16 cellular contexts compared by ENCODE assay signal in the genomic region with DNA sequence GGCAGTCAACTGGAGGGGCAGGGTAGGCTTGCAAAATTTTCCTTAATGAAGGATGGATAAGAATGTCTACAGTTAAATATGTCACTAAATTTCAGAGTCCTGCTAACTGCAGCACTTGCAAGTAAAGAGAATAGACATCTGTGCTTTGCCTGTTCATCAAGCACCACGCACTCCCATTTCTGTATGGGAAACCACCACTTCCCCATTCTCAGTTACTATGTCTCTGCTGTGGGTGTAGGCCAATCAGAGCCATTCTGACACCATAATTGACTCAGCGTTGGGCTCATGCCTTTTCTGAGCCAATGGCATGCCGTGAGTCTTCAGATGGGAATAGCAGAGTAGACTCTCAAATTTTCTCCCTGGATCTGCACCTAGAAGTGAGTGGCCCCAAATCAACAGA.
DNase-seq lines count a peak whose midpoint lies in the region; ATAC-seq, FAIRE-seq and TF ChIP-seq lines count a peak whose summit lies in the region.
"Had no signal": no experiment of that assay in that cellular context is flagged by ENCODE, and none has a peak within 500 bp of the region (broad histone marks: within the 10 kb centered on the region; RNA-seq: fewer than 3 reads in every experiment).

No MANE protein-coding gene starts in this region.

- peak; percentile 56 for FAIRE-seq in GM12892 (lab: Jason Lieb, UNC)
- FAIRE-seq: small intestine had no signal

- DNase-seq in GM12892 (ENCODE audit: insufficient read length) (no peak), omental fat pad (ENCODE audit: low spot score) (no peak)
- DNase-seq in stimulated activated CD4-positive, alpha-beta T cell treated with anti-CD3 and anti-CD28 coated beads, Interleukin-2, amount 100 ng/mL, for 24 hours: no peak
- DNase-seq: activated effector memory CD4-positive, alpha-beta T cell treated with anti-CD3 and anti-CD28 coated beads, Interleukin-2, amount 50 U/mL, for 16 hours; brain microvascular endothelial cell; heart left ventricle; left ventricle myocardium inferior; NCI-H146; small intestine; thyroid gland had no signal

- ATAC-seq in GM19463 (IDR thresholded peaks at IDR 0.05; ENCODE audit: unreplicated experiment) (peak; percentile 78), HG02852 (IDR thresholded peaks at IDR 0.05; ENCODE audit: unreplicated experiment) (peak; percentile 98), HG03520 (IDR thresholded peaks at IDR 0.05; ENCODE audit: unreplicated experiment) (peak; percentile 98), GM18517 (IDR thresholded peaks at IDR 0.05; ENCODE audit: unreplicated experiment) (no peak), omental fat pad (ENCODE audit: low FRiP score) (no peak), HG03196 (IDR thresholded peaks at IDR 0.05; ENCODE audit: unreplicated experiment) (no peak)
- ATAC-seq: heart left ventricle, SK-N-SH treated with all-trans-retinoic acid at 6 μM for 48 hours had no signal

- TF ChIP-seq POLR2A in GM12892 (IDR thresholded peaks at IDR 0.05; ENCODE audit: low read depth, low read length): no peak

- TF ChIP-seq CTCF in omental fat pad (IDR thresholded peaks at IDR 0.05): no peak

Comparison
In these comparisons a context has a peak if more than half of its experiments do, and no peak if none do; other contexts are left out.
1. ATAC-seq: peak in GM19463 (single experiment), HG02852 (single experiment) and HG03520 (single experiment); none in GM18517 (single experiment), omental fat pad (single experiment) and HG03196 (single experiment).